21 cellular contexts compared by ENCODE assay signal in genomic region chr12:69385038-69385437, GRCh38. TPM values are rescaled to one million over a fixed set of nuclear protein-coding genes. Genes with fewer than 3 reads are reported as not detected.
DNase-seq lines count a peak whose midpoint lies in the region; ATAC-seq, FAIRE-seq and TF ChIP-seq lines count a peak whose summit lies in the region.
"Had no signal": no experiment of that assay in that cellular context is flagged by ENCODE, and none has a peak within 500 bp of the region (broad histone marks: within the 10 kb centered on the region; RNA-seq: fewer than 3 reads in every experiment).

No MANE protein-coding gene starts in this region.

- H3K4me3 Mint-ChIP-seq in glutamatergic neuron (ENCODE audit: unreplicated experiment): no peak overlapping the region
- H3K4me3 Mint-ChIP-seq: CD4-positive, alpha-beta memory T cell; HFFc6 had no signal

- no peak for FAIRE-seq in bronchial epithelial cell (lab: Jason Lieb, UNC)
- FAIRE-seq in kidney (lab: Jason Lieb, UNC): peak; percentile 49
- FAIRE-seq: D721Med, GM19239 had no signal

- H3K4me2 ChIP-seq in PC-3 (ENCODE audit: low read length): no peak overlapping the region

- no peaks in the 10 kb centered on the region for H3K79me2 ChIP-seq in PC-3 (ENCODE audit: low read length)

- H3K9me3 Mint-ChIP-seq in activated naive CD4-positive, alpha-beta T cell treated with anti-CD3 and anti-CD28 coated beads, Interleukin-2, amount 50 U/mL, for 72 hours: no peaks in the 10 kb centered on the region
- H3K9me3 Mint-ChIP-seq in glutamatergic neuron (ENCODE audit: unreplicated experiment): no peaks in the 10 kb centered on the region
- H3K9me3 Mint-ChIP-seq: CD4-positive, alpha-beta memory T cell; HFFc6 had no signal

- H3K27ac Mint-ChIP-seq in activated naive CD4-positive, alpha-beta T cell treated with anti-CD3 and anti-CD28 coated beads, Interleukin-2, amount 50 U/mL, for 72 hours: no peak overlapping the region
- no peak overlapping the region for H3K27ac Mint-ChIP-seq in glutamatergic neuron (ENCODE audit: unreplicated experiment)
- H3K27ac Mint-ChIP-seq: HFFc6 had no signal

- H3K4me3 ChIP-seq in PC-3 (ENCODE audit: low read length) (no peak overlapping the region), bronchial epithelial cell (ENCODE audit: low read depth, low read length) (no peak overlapping the region), kidney (ENCODE audit: low read length in 2 of 2) (no peak overlapping the region)

- H3K4me1 Mint-ChIP-seq in glutamatergic neuron (ENCODE audit: low read depth, unreplicated experiment): no peaks in the 10 kb centered on the region

- no peak overlapping the region for H2AFZ ChIP-seq in PC-3 (ENCODE audit: low read length)

- H3K27me3 ChIP-seq in PC-3 (ENCODE audit: low read length) (no peaks in the 10 kb centered on the region), bronchial epithelial cell (ENCODE audit: control insufficient read depth, insufficient read depth, low read length) (no peaks in the 10 kb centered on the region)
- H3K27me3 ChIP-seq: BE2C had no signal

- no peak overlapping the region for H3K9ac ChIP-seq in PC-3 (ENCODE audit: low read length)
- H3K9ac ChIP-seq in kidney (ENCODE audit: low read length in 2 of 2): no peak overlapping the region

- BruUV-seq in PC-3 (replicated peaks; lab: Mats Ljungman, UMichigan): no TSS peak

- peaks cover 9 to 25% of the 10 kb centered on the region in 2 donors for H3K36me3 Mint-ChIP-seq in activated naive CD4-positive, alpha-beta T cell treated with anti-CD3 and anti-CD28 coated beads, Interleukin-2, amount 50 U/mL, for 72 hours
- peaks cover under 1% of the 10 kb centered on the region for H3K36me3 Mint-ChIP-seq in glutamatergic neuron (ENCODE audit: unreplicated experiment)

- H3K4me1 ChIP-seq in PC-3 (ENCODE audit: insufficient read depth, low read length) (0 out of 2 replicates have a peak, but pooled peaks cover 7% of the 10 kb centered on the region), kidney (ENCODE audit: control insufficient read depth in 1 of 2, insufficient read depth in 1 of 2, low read depth in 1 of 2, low read length in 2 of 2) (no peaks in the 10 kb centered on the region)
- H3K4me1 ChIP-seq: BE2C had no signal

- POLR2A ChIA-PET in PC-3 (lab: Charles Lee; ENCODE audit: unreplicated experiment): interaction anchor here (0.7 kb wide), 1 partner anchor 119 kb away, joined by 6 read pairs; no protein-coding TSS in a partner anchor

- H4K20me1 ChIP-seq in PC-3 (ENCODE audit: low read length): no peaks in the 10 kb centered on the region

- TF ChIP-seq CTCF in PC-3 (conservative IDR thresholded peaks at IDR 0.05; ENCODE audit: low read depth, low read length) (no peak), bronchial epithelial cell (IDR thresholded peaks at IDR 0.05; ENCODE audit: insufficient read depth, low read length, severe bottlenecking) (no peak), kidney (IDR thresholded peaks at IDR 0.05; ENCODE audit: borderline replicate concordance, extremely low read depth, insufficient read depth) (no peak), glutamatergic neuron (IDR thresholded peaks at IDR 0.05; ENCODE audit: partially characterized antibody, unreplicated experiment) (no peak)

- H3K27me3 Mint-ChIP-seq in glutamatergic neuron (ENCODE audit: unreplicated experiment): peaks cover 3% of the 10 kb centered on the region
- H3K27me3 Mint-ChIP-seq: CD4-positive, alpha-beta memory T cell had no signal

- H3K9me3 ChIP-seq in PC-3 (ENCODE audit: low read length): no peaks in the 10 kb centered on the region
- H3K9me3 ChIP-seq in kidney (ENCODE audit: control insufficient read depth in 1 of 2, low read length in 2 of 2): no peaks in the 10 kb centered on the region
- H3K9me3 ChIP-seq: BE2C had no signal

- DNase-seq in PC-3: peak; percentile 22
- peak; percentile 70 for DNase-seq in bronchial epithelial cell (ENCODE audit: low read depth)
- no peak for DNase-seq in kidney
- no peak for DNase-seq in activated naive CD4-positive, alpha-beta T cell treated with anti-CD3 and anti-CD28 coated beads, Interleukin-2, amount 50 U/mL, for 72 hours (ENCODE audit: low spot score in 2 of 2)
- no peak for DNase-seq in glutamatergic neuron
- no peak for DNase-seq in posterior cingulate gyrus
- no peak for DNase-seq in DMS53 (lab: John Stamatoyannopoulos, UW)
- DNase-seq: BE2C; CD4-positive, alpha-beta memory T cell; COR-L47; DMS153; DND-41; GF-D8; HCEC 1CT; HFFc6 had no signal

- peaks cover 9% of the 10 kb centered on the region; the same call in 1 of the 2 replicates for H3K36me3 ChIP-seq in PC-3 (ENCODE audit: low read depth, low read length)
- H3K36me3 ChIP-seq in bronchial epithelial cell (ENCODE audit: control insufficient read depth, insufficient read depth, low read length): no peaks in the 10 kb centered on the region
- H3K36me3 ChIP-seq in kidney (ENCODE audit: control insufficient read depth in 1 of 2, insufficient read depth in 2 of 2, low read length in 2 of 2): peaks cover 0 to under 1% of the 10 kb centered on the region in 2 donors

- intact Hi-C loops in PC-3 (cut with micrococcal nuclease) (no loop called here), kidney (cut with DNase I) (no loop called here), posterior cingulate gyrus (cut with DNase I) (no loop called here)

- CTCF ChIA-PET in PC-3 (lab: Charles Lee): no interaction called here

- H3K27ac ChIP-seq in PC-3 (ENCODE audit: low read length) (no peak overlapping the region), kidney (ENCODE audit: low read depth in 2 of 2, low read length in 2 of 2) (no peak overlapping the region)
- H3K27ac ChIP-seq: C4-2B, HL-60 had no signal

- ATAC-seq in PC-3: peak; percentile 53
- ATAC-seq in activated naive CD4-positive, alpha-beta T cell treated with anti-CD3 and anti-CD28 coated beads, Interleukin-2, amount 50 U/mL, for 72 hours: no peak

- H3F3A ChIP-seq in PC-3 (ENCODE audit: low read length, unreplicated experiment): no peaks in the 10 kb centered on the region

- H3K9me2 ChIP-seq in PC-3 (replicated peaks; ENCODE audit: low read length): no peaks in the 10 kb centered on the region

RNA-seq across cellular contexts. Expression of gene YEATS4, which starts 25.5 kb away (rescaled TPM):
- total RNA-seq in PC-3 (2014; rRNA removed) (36.1 and 41.3 TPM in 2 replicates), bronchial epithelial cell (15.4 and 32.1 TPM in 2 replicates), kidney (14.5 TPM), glutamatergic neuron (ENCODE audit: unreplicated experiment) (27.3 TPM)
- polyA plus RNA-seq in kidney (ENCODE audit: insufficient read depth, low read depth, low replicate concordance): 15.6 TPM
- total RNA-seq in activated naive CD4-positive, alpha-beta T cell treated with anti-CD3 and anti-CD28 coated beads, Interleukin-2, amount 50 U/mL, for 72 hours: 10 to 100 TPM; 34.2 to 57.3 TPM

RNA-seq across cellular contexts. Expression of gene LYZ, which starts 36.9 kb away (rescaled TPM):
- not detected in 2 replicates for total RNA-seq in PC-3 (2014; rRNA removed)
- total RNA-seq in bronchial epithelial cell: under 0.01 and 0.13 TPM in 2 replicates
- 70.9 TPM for total RNA-seq in kidney
- 7.1 TPM for polyA plus RNA-seq in kidney (ENCODE audit: insufficient read depth, low read depth, low replicate concordance)
- total RNA-seq in activated naive CD4-positive, alpha-beta T cell treated with anti-CD3 and anti-CD28 coated beads, Interleukin-2, amount 50 U/mL, for 72 hours: under 1 TPM in 1 of 2 donors, not detected in 1; 0.30 TPM
- 0.37 TPM for total RNA-seq in glutamatergic neuron (ENCODE audit: unreplicated experiment)
- total RNA-seq: H4, HFFc6 had no signal
- polyA plus RNA-seq: AG04450 had no signal

Comparison
In these comparisons a context has a peak if more than half of its experiments do, and no peak if none do; other contexts are left out.
1. DNase-seq: peak in PC-3 (single experiment) and bronchial epithelial cell (single experiment); none in kidney (single experiment), activated naive CD4-positive, alpha-beta T cell treated with anti-CD3 and anti-CD28 coated beads, Interleukin-2, amount 50 U/mL, for 72 hours (0 of 2), glutamatergic neuron (single experiment), posterior cingulate gyrus (0 of 10) and DMS53 (single experiment).
2. RNA of gene LYZ, which starts 36.9 kb away (total RNA-seq): 70.9 TPM in kidney (single experiment); 0.37 TPM in glutamatergic neuron (single experiment), 0.30 TPM in activated naive CD4-positive, alpha-beta T cell treated with anti-CD3 and anti-CD28 coated beads, Interleukin-2, amount 50 U/mL, for 72 hours, not detected in PC-3 and under 0.01 to 0.13 TPM in bronchial epithelial cell; every median in the first group is over 10 times any median in the second.